ENCODE assay signal across 1 cellular context in genomic region chr11:76778874-76779273, GRCh38.
TF ChIP-seq lines count a peak whose summit lies in the region.

No MANE protein-coding gene starts in this region.

TF ChIP-seq in K562, 482 proteins besides CTCF, POLR2A, EP300 and RAD21 (continued from another document):
- TF ChIP-seq RBM17 (IDR thresholded peaks at IDR 0.05; ENCODE audit: borderline replicate concordance, low read depth, low read length) (no peak), PTBP1 (IDR thresholded peaks at IDR 0.05; ENCODE audit: low read depth, low read length) (no peak), MAFK (IDR thresholded peaks at IDR 0.05; ENCODE audit: low read length) (no peak), BRF2 (IDR thresholded peaks at IDR 0.05; ENCODE audit: borderline replicate concordance, insufficient read depth, insufficient read length) (no peak), ZNF140 (CRISPR knock-in tag; IDR thresholded peaks at IDR 0.05) (no peak)
